ENCODE assay signal across 28 cellular contexts in the genomic region with DNA sequence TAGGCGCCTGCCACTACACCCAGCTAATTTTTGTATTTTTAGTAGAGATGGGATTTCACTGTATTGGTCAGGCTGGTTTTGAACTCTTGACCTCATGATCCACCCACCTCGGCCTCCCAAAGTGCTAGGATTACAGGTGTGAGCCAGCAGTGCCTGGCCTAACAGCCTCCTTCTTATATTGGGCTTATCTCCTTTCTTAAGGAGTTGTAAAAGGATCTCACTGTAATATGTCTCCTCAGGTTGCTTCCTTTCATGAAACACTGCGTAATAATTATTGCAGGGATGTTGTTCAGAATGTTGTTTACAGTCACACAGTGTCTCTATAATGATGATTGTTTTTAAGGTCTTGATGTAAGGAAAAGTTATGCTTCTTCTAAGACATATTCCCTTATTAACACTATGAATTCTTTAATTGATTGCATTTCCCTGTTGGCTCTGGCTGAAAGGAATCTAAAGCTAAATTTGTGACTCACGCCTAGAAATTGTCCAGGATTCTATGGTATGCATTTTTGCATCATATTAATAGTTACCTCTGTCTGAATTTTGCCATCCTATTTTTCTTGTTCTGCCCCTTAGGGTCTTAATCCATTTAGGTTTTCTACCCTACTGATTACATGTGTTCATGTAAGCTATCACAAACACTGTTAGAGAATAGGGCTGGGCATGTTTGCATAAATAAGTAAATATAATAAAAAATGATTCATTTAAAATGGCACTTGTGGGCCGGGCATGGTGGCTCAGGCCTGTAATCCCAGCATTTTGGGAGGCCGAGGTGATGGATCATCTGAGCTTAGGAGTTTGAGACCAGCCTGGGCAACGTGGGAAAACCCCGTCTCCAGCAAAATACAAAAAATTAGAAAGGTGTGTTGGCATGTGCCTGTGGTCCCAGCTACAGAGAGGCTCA. TPM values are rescaled to one million over a fixed set of nuclear protein-coding genes. Genes with fewer than 3 reads are reported as not detected.
DNase-seq lines count a peak whose midpoint lies in the region; ATAC-seq, FAIRE-seq and TF ChIP-seq lines count a peak whose summit lies in the region.
"Had no signal": no experiment of that assay in that cellular context is flagged by ENCODE, and none has a peak within 500 bp of the region (broad histone marks: within the 10 kb centered on the region; RNA-seq: fewer than 3 reads in every experiment).

No MANE protein-coding gene starts in this region.

- no peak overlapping the region for H2AFZ ChIP-seq in astrocyte (ENCODE audit: low read depth, low read length)

- H3K79me2 ChIP-seq in astrocyte (ENCODE audit: insufficient read depth, low read length): no peaks in the 10 kb centered on the region

- TF ChIP-seq CTCF in Calu3 (IDR thresholded peaks at IDR 0.05; ENCODE audit: unreplicated experiment) (no peak), LNCaP clone FGC (IDR thresholded peaks at IDR 0.05; ENCODE audit: control insufficient read depth, extremely low read depth, insufficient read depth) (no peak), astrocyte (IDR thresholded peaks at IDR 0.05; ENCODE audit: insufficient read depth, low read depth, low read length) (no peak), esophagus squamous epithelium (IDR thresholded peaks at IDR 0.05) (no peak)

- intact Hi-C loops in Calu3 (cut with micrococcal nuclease; ENCODE audit: unreplicated experiment) (no loop called here), esophagus squamous epithelium (cut with DNase I) (no loop called here)

- ATAC-seq in GM21723 (IDR thresholded peaks at IDR 0.05; ENCODE audit: unreplicated experiment) (no peak), HG03565 (IDR thresholded peaks at IDR 0.05; ENCODE audit: unreplicated experiment) (no peak), left lobe of liver (no peak)
- ATAC-seq: lower lobe of right lung had no signal

- H3K27ac ChIP-seq in astrocyte (ENCODE audit: low read depth, low read length): no peak overlapping the region
- peak overlapping the region in 1 of 4 donors; percentile 40 for H3K27ac ChIP-seq in esophagus squamous epithelium
- H3K27ac ChIP-seq: lower lobe of right lung, ovary, SJSA1, upper lobe of left lung had no signal

- H3K27me3 ChIP-seq in astrocyte (ENCODE audit: insufficient read depth, low read length) (no peaks in the 10 kb centered on the region), esophagus squamous epithelium (no peaks in the 10 kb centered on the region)
- H3K27me3 ChIP-seq: BE2C, ovary, SJSA1, upper lobe of left lung had no signal

- no peak for FAIRE-seq in astrocyte (lab: Jason Lieb, UNC)
- FAIRE-seq: endometrium, GM18507 had no signal

- H3K4me2 ChIP-seq in astrocyte (ENCODE audit: low read length): peak overlapping the region; percentile 10

- H4K20me1 ChIP-seq in astrocyte (ENCODE audit: insufficient read depth, low read length): no peaks in the 10 kb centered on the region

- TF ChIP-seq POLR2A in esophagus squamous epithelium (IDR thresholded peaks at IDR 0.05): no peak

- H3K9me3 ChIP-seq in astrocyte (ENCODE audit: insufficient read depth, low read depth, low read length) (no peaks in the 10 kb centered on the region), esophagus squamous epithelium (no peaks in the 10 kb centered on the region)
- H3K9me3 ChIP-seq: BE2C, lower lobe of right lung, ovary, SJSA1, upper lobe of left lung had no signal

- peaks cover 2% of the 10 kb centered on the region for H3K4me1 ChIP-seq in astrocyte (ENCODE audit: insufficient read depth, low read length)
- peaks cover 0 to 15% (median 0%) of the 10 kb centered on the region in 3 donors for H3K4me1 ChIP-seq in esophagus squamous epithelium
- H3K4me1 ChIP-seq: BE2C, lower lobe of right lung, SJSA1, upper lobe of left lung had no signal

- no peak overlapping the region for H3K4me3 ChIP-seq in LNCaP clone FGC (ENCODE audit: low read depth, low read length)
- no peak overlapping the region for H3K4me3 ChIP-seq in astrocyte (ENCODE audit: insufficient read depth, low read depth, low read length)
- H3K4me3 ChIP-seq in esophagus squamous epithelium: no peak overlapping the region
- H3K4me3 ChIP-seq: lower lobe of right lung, ovary, SJSA1, upper lobe of left lung had no signal

- H3K27me3 Mint-ChIP-seq in Calu3 (ENCODE audit: unreplicated experiment) (no peaks in the 10 kb centered on the region), astrocyte (ENCODE audit: low read depth, unreplicated experiment) (peaks cover 1% of the 10 kb centered on the region)

- WGBS in esophagus squamous epithelium, 2 donors: 56 to 60% methylated on average over 8 of the region's 8 CpGs

- peaks cover 20% of the 10 kb centered on the region for H3K4me1 Mint-ChIP-seq in Calu3 (ENCODE audit: low read depth, unreplicated experiment)
- H3K4me1 Mint-ChIP-seq in astrocyte (ENCODE audit: low read depth, unreplicated experiment): peaks cover 9% of the 10 kb centered on the region
- H3K4me1 Mint-ChIP-seq: CD8-positive, alpha-beta memory T cell; nephron progenitor cell had no signal

- no peak for DNase-seq in Calu3
- DNase-seq in LNCaP clone FGC (ENCODE audit: low read depth): peak; percentile 27
- peak; percentile 20 for DNase-seq in astrocyte (ENCODE audit: low read depth)
- peak; percentile 4 for DNase-seq in kidney tubule cell (ENCODE audit: low spot score)
- DNase-seq in left lobe of liver (ENCODE audit: low spot score): no peak
- no peak for DNase-seq in esophagus squamous epithelium (lab: John Stamatoyannopoulos, UW)
- DNase-seq: activated CD4-positive, alpha-beta T cell treated with anti-CD3 and anti-CD28 coated beads, Interleukin-2, amount 50 U/mL, for 4 hours; activated naive CD4-positive, alpha-beta T cell treated with anti-CD3 and anti-CD28 coated beads, Interleukin-2, amount 50 U/mL, for 16 hours; BE2C; CD8-positive, alpha-beta memory T cell; central memory CD4-positive, alpha-beta T cell; GDM1; islet precursor cell; lower lobe of right lung; NCI-H1092 treated with DMSO at 0.1 percent for 48 hours; NCI-H187 treated with DMSO at 0.1 percent for 48 hours; NCI-H526 treated with DMSO at 0.1 percent for 48 hours; nephron progenitor cell; ovary; retina; stimulated activated CD4-positive, alpha-beta T cell treated with anti-CD3 and anti-CD28 coated beads, Interleukin-4, amount 100 ng/mL, for 1 hour; substantia nigra; upper lobe of left lung had no signal

- H3K9ac ChIP-seq in astrocyte (ENCODE audit: low read length): no peak overlapping the region

- H3K9me3 Mint-ChIP-seq in Calu3 (ENCODE audit: low read depth, unreplicated experiment): no peaks in the 10 kb centered on the region
- H3K9me3 Mint-ChIP-seq in astrocyte (ENCODE audit: unreplicated experiment): no peaks in the 10 kb centered on the region
- H3K9me3 Mint-ChIP-seq: CD8-positive, alpha-beta memory T cell; nephron progenitor cell had no signal

- H3K36me3 ChIP-seq in astrocyte (ENCODE audit: insufficient read depth, low read length): no peaks in the 10 kb centered on the region
- no peaks in the 10 kb centered on the region for H3K36me3 ChIP-seq in esophagus squamous epithelium
- H3K36me3 ChIP-seq: BE2C, lower lobe of right lung, ovary, SJSA1, upper lobe of left lung had no signal

- no peaks in the 10 kb centered on the region for H3K36me3 Mint-ChIP-seq in Calu3 (ENCODE audit: insufficient read depth, unreplicated experiment)
- H3K36me3 Mint-ChIP-seq in astrocyte (ENCODE audit: low read depth, unreplicated experiment): peaks cover 1% of the 10 kb centered on the region
- H3K36me3 Mint-ChIP-seq: CD8-positive, alpha-beta memory T cell had no signal

- H3K4me3 Mint-ChIP-seq in Calu3 (ENCODE audit: low read depth, unreplicated experiment) (no peak overlapping the region), astrocyte (ENCODE audit: unreplicated experiment) (no peak overlapping the region)
- H3K4me3 Mint-ChIP-seq: CD8-positive, alpha-beta memory T cell; nephron progenitor cell had no signal

- CTCF ChIA-PET in Calu3 (lab: Charles Lee): interaction anchor here (0.5 to 2.1 kb wide), 7 partner anchors 11 to 566 kb away, joined by 3 to 7 read pairs (median 3); no protein-coding TSS in a partner anchor

- H3K27ac Mint-ChIP-seq in Calu3 (ENCODE audit: unreplicated experiment): peak overlapping the region; percentile 29
- peak overlapping the region; percentile 34 for H3K27ac Mint-ChIP-seq in astrocyte (ENCODE audit: unreplicated experiment)
- H3K27ac Mint-ChIP-seq: nephron progenitor cell had no signal

- BruUV-seq in Calu3 (replicated peaks; lab: Mats Ljungman, UMichigan): no TSS peak

RNA-seq across cellular contexts. Expression of gene RNF111, which starts 24.5 kb away (rescaled TPM):
- 55.2 and 65.8 TPM in 2 replicates for total RNA-seq in Calu3 (2022)
- total RNA-seq in astrocyte: 33.2 and 44.1 TPM in 2 replicates
- 15.5 TPM for total RNA-seq in left lobe of liver
- 10 to 100 TPM; 15.2 to 19.6 (median 16.5) TPM for total RNA-seq in esophagus squamous epithelium

RNA-seq across cellular contexts. Expression of gene SLTM, which starts 29.4 kb away (rescaled TPM):
- total RNA-seq in Calu3 (2022): 131 and 135 TPM in 2 replicates
- total RNA-seq in astrocyte: 52.4 and 68.2 TPM in 2 replicates
- total RNA-seq in left lobe of liver: 38.7 TPM
- 100 to 1,000 TPM in 2 of 4 donors, 10 to 100 TPM in 2; 65.0 to 115 (median 92.5) TPM for total RNA-seq in esophagus squamous epithelium

Comparison
In these comparisons a context has a peak if more than half of its experiments do, and no peak if none do; other contexts are left out.
1. DNase-seq: peak in LNCaP clone FGC (single experiment), astrocyte (single experiment) and kidney tubule cell (single experiment); none in Calu3 (single experiment), left lobe of liver (single experiment) and esophagus squamous epithelium (single experiment).